ENCODE assay signal across 16 cellular contexts in genomic region chr14:101405171-101405883, GRCh38.
DNase-seq lines count a peak whose midpoint lies in the region; ATAC-seq and TF ChIP-seq lines count a peak whose summit lies in the region.
"Had no signal": no experiment of that assay in that cellular context is flagged by ENCODE, and none has a peak within 500 bp of the region (broad histone marks: within the 10 kb centered on the region; RNA-seq: fewer than 3 reads in every experiment).

No MANE protein-coding gene starts in this region.

- TF ChIP-seq POLR2A in transverse colon (IDR thresholded peaks at IDR 0.05) = no peak

- H3K27ac Mint-ChIP-seq in activated CD4-positive, alpha-beta T cell treated with anti-CD3 and anti-CD28 coated beads, Interleukin-2, amount 10 ng/mL, durations not matched to agents 24 days and 14 days = no peak overlapping the region
- H3K27ac Mint-ChIP-seq: CD14-positive monocyte had no signal

- peaks cover 21% of the 10 kb centered on the region for H3K27me3 Mint-ChIP-seq in activated CD4-positive, alpha-beta T cell treated with anti-CD3 and anti-CD28 coated beads, Interleukin-2, amount 10 ng/mL, durations not matched to agents 24 days and 14 days

- intact Hi-C loops in activated CD4-positive, alpha-beta T cell treated with anti-CD3 and anti-CD28 coated beads, Interleukin-2, amount 10 ng/mL, durations not matched to agents 24 days and 14 days (cut with micrococcal nuclease) = no loop called here
- intact Hi-C loops in transverse colon (cut with DNase I; ENCODE audit: low total_unique reads) = no loop called here

- no peak overlapping the region for H3K27ac ChIP-seq in transverse colon
- H3K27ac ChIP-seq: colonic mucosa, parathyroid adenoma had no signal

- no peak for TF ChIP-seq CTCF in transverse colon (IDR thresholded peaks at IDR 0.05)

- H3K4me3 Mint-ChIP-seq in activated CD4-positive, alpha-beta T cell treated with anti-CD3 and anti-CD28 coated beads, Interleukin-2, amount 10 ng/mL, durations not matched to agents 24 days and 14 days = no peak overlapping the region
- H3K4me3 Mint-ChIP-seq: CD14-positive monocyte had no signal

- H3K9ac ChIP-seq in adipocyte (ENCODE audit: low read length) = peak overlapping the region; percentile 48
- H3K9ac ChIP-seq: parathyroid adenoma had no signal

- in situ Hi-C loops in transverse colon (cut with MboI; ENCODE audit: low pct_ligation_motif_present in 1 of 4, low pct_unique_long_range_greater_than_20kb in 1 of 4, low sequenced_read_pairs in 3 of 4) = no loop called here

- H3K4me1 Mint-ChIP-seq in activated CD4-positive, alpha-beta T cell treated with anti-CD3 and anti-CD28 coated beads, Interleukin-2, amount 10 ng/mL, durations not matched to agents 24 days and 14 days = peaks cover 2% of the 10 kb centered on the region
- H3K4me1 Mint-ChIP-seq: CD14-positive monocyte had no signal

- H3K36me3 ChIP-seq in adipocyte (ENCODE audit: control insufficient read depth, insufficient read depth, low read length, severe bottlenecking) = no peaks in the 10 kb centered on the region
- H3K36me3 ChIP-seq in transverse colon = no peaks in the 10 kb centered on the region
- H3K36me3 ChIP-seq: colonic mucosa had no signal

- peaks cover 84% of the 10 kb centered on the region for H3K4me1 ChIP-seq in adipocyte (ENCODE audit: control insufficient read depth, insufficient read depth, low read length)
- peaks cover 0 to 3% (median 1%) of the 10 kb centered on the region in 4 donors for H3K4me1 ChIP-seq in transverse colon
- H3K4me1 ChIP-seq: colonic mucosa, parathyroid adenoma had no signal

- H3K36me3 Mint-ChIP-seq in activated CD4-positive, alpha-beta T cell treated with anti-CD3 and anti-CD28 coated beads, Interleukin-2, amount 10 ng/mL, durations not matched to agents 24 days and 14 days (ENCODE audit: low read depth) = no peaks in the 10 kb centered on the region
- H3K36me3 Mint-ChIP-seq: CD14-positive monocyte had no signal

- ATAC-seq in HG03108 (IDR thresholded peaks at IDR 0.05; ENCODE audit: unreplicated experiment) = no peak

- H3K27me3 ChIP-seq in adipocyte (replicated peaks; ENCODE audit: control insufficient read depth, insufficient read depth, low read length) (no peaks in the 10 kb centered on the region), transverse colon (no peaks in the 10 kb centered on the region)
- H3K27me3 ChIP-seq: colonic mucosa had no signal

- WGBS in transverse colon (ENCODE audit: low coverage in 1 of 2), 2 donors = 47 to 62% methylated on average over 11 to 12 of the region's 12 CpGs

- peak; percentile 15 for DNase-seq in activated CD4-positive, alpha-beta T cell treated with anti-CD3 and anti-CD28 coated beads, Interleukin-2, amount 10 ng/mL, durations not matched to agents 24 days and 14 days
- no peak for DNase-seq in activated CD4-positive, alpha-beta T cell treated with anti-CD3 and anti-CD28 coated beads for 48 hours
- DNase-seq in adipocyte (ENCODE audit: low read depth) = peak; percentile 2
- DNase-seq in iris pigment epithelial cell (ENCODE audit: low read depth) = peak; percentile 73
- peak; percentile 26 for DNase-seq in transverse colon
- no peak for DNase-seq in SW 1271 (lab: John Stamatoyannopoulos, UW)
- DNase-seq in DMS53 (lab: John Stamatoyannopoulos, UW) = no peak
- DNase-seq: activated naive CD4-positive, alpha-beta T cell treated with Interleukin-2 at 50 U/mL for 16 hours; colonic mucosa; hippocampal formation; NCI-H1092; NCI-H2171; T-helper 2 cell had no signal

- no peak for TF ChIP-seq EP300 in transverse colon (IDR thresholded peaks at IDR 0.05; ENCODE audit: low read depth)

- H3K4me3 ChIP-seq in adipocyte (ENCODE audit: low read length) (peak overlapping the region; percentile 58), transverse colon (no peak overlapping the region)
- H3K4me3 ChIP-seq: colonic mucosa had no signal

- H3K9me3 ChIP-seq in adipocyte (ENCODE audit: control insufficient read depth, low read length) (no peaks in the 10 kb centered on the region), transverse colon (no peaks in the 10 kb centered on the region)
- H3K9me3 ChIP-seq: colonic mucosa had no signal

- no peaks in the 10 kb centered on the region for H3K9me3 Mint-ChIP-seq in activated CD4-positive, alpha-beta T cell treated with anti-CD3 and anti-CD28 coated beads, Interleukin-2, amount 10 ng/mL, durations not matched to agents 24 days and 14 days

Comparison
In these comparisons a context has a peak if more than half of its experiments do, and no peak if none do; other contexts are left out.
1. DNase-seq: peak in activated CD4-positive, alpha-beta T cell treated with anti-CD3 and anti-CD28 coated beads, Interleukin-2, amount 10 ng/mL, durations not matched to agents 24 days and 14 days (single experiment), adipocyte (single experiment), iris pigment epithelial cell (single experiment) and transverse colon (single experiment); none in activated CD4-positive, alpha-beta T cell treated with anti-CD3 and anti-CD28 coated beads for 48 hours (single experiment), SW 1271 (0 of 2) and DMS53 (single experiment).